In the genomic region with DNA sequence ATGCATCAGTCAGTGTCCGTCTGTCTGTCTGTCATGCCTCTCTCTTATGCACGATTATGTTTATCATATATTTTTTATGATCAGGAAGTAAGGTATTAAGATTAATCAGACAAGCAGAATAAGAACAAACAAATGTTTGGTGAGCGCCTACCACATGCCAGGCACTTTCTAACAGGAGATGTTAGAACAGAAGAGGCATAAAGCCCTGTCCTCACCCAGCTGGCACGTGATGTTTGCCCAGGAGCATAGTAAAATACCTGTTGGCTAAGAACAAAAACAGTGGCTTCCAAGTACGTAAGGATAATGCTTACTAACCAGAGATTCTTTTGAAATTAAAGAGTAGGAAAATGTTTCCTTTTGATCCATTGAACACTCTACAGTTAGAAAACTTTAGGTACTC, we compare ENCODE assay signal across 23 cellular contexts.
"Had no signal": no experiment of that assay in that cellular context is flagged by ENCODE, and none has a peak within 500 bp of the region (broad histone marks: within the 10 kb centered on the region; RNA-seq: fewer than 3 reads in every experiment).

No MANE protein-coding gene starts in this region.

- H3K27me3 ChIP-seq: neutrophil, pancreas, right lobe of liver, sigmoid colon, spleen, stomach, tibial artery, transverse colon, upper lobe of right lung, uterus had no signal

- H3K4me1 ChIP-seq: pancreas, psoas muscle, right lobe of liver, sigmoid colon, spleen, stomach, transverse colon, upper lobe of right lung, uterus had no signal

- H3K9me3 ChIP-seq: neutrophil, pancreas, right lobe of liver, sigmoid colon, transverse colon, upper lobe of right lung had no signal

- DNase-seq: naive B cell; naive thymus-derived CD8-positive, alpha-beta T cell; nephron progenitor cell; nucleus accumbens; pancreas; psoas muscle; right cardiac atrium; right lobe of liver; sigmoid colon; spleen; stimulated activated CD4-positive, alpha-beta T cell treated with anti-CD3 and anti-CD28 coated beads, Interleukin-12 subunit alpha, Interleukin-12 subunit beta, amount 100 ng/mL, for 4 hours; stimulated activated CD4-positive, alpha-beta T cell treated with anti-CD3 and anti-CD28 coated beads, Interleukin-1b, Interleukin-23, amount 100 ng/mL, for 48 hours; stimulated activated CD4-positive, alpha-beta T cell treated with anti-CD3 and anti-CD28 coated beads, Interleukin-2, amount 100 ng/mL, for 48 hours; stimulated activated CD4-positive, alpha-beta T cell treated with anti-CD3 and anti-CD28 coated beads, Interleukin-4, amount 100 ng/mL, for 24 hours; stimulated activated naive B cell treated with anti-CD40 and anti-IgM and Interleukin-4, amounts not matched to agents 10 μg/mL and 1 μg/mL and 100 μg/mL, for 72 hours; stimulated activated naive CD4-positive, alpha-beta T cell treated with Interleukin-2 at 50 U/mL for 16 hours; stomach; tibial artery; transverse colon; upper lobe of right lung; uterus had no signal

- H3K36me3 ChIP-seq: neutrophil, pancreas, right lobe of liver, sigmoid colon, spleen, tibial artery, transverse colon, upper lobe of right lung, uterus had no signal

- FAIRE-seq: pancreas had no signal

- H3K4me3 ChIP-seq: pancreas, psoas muscle, right lobe of liver, sigmoid colon, smooth muscle cell, spleen, stomach, tibial artery, transverse colon, upper lobe of right lung, uterus had no signal

- H3K27ac ChIP-seq: neutrophil, pancreas, psoas muscle, right lobe of liver, sigmoid colon, spleen, stomach, tibial artery, transverse colon, upper lobe of right lung, uterus had no signal
